Comparison of ENCODE assay signal across 18 cellular contexts in genomic region chr15:49507261-49507660, GRCh38.
A peak's percentile ranks its signal among the peaks of the same experiment; 100 is the strongest.
DNase-seq lines count a peak whose midpoint lies in the region; ATAC-seq and TF ChIP-seq lines count a peak whose summit lies in the region.
"Had no signal": no experiment of that assay in that cellular context is flagged by ENCODE, and none has a peak within 500 bp of the region (broad histone marks: within the 10 kb centered on the region; RNA-seq: fewer than 3 reads in every experiment).

No MANE protein-coding gene starts in this region.

- BruUV-seq in mammary epithelial cell (replicated peaks; lab: Mats Ljungman, UMichigan) (no TSS peak), MCF 10A (replicated peaks; lab: Mats Ljungman, UMichigan) (no TSS peak), PC-3 (replicated peaks; lab: Mats Ljungman, UMichigan) (no TSS peak)

- no peak overlapping the region for H3K4me3 ChIP-seq in mammary epithelial cell (replicated peaks in 1 of 3; ENCODE audit: insufficient read depth in 1 of 3, low read depth in 2 of 3, low read length in 3 of 3)
- H3K4me3 ChIP-seq in epithelial cell of esophagus (ENCODE audit: low read length) = no peak overlapping the region
- H3K4me3 ChIP-seq in PC-3 (ENCODE audit: low read length) = no peak overlapping the region
- H3K4me3 ChIP-seq: A549, BLaER1 had no signal

- H3K4me1 ChIP-seq in mammary epithelial cell (ENCODE audit: insufficient read depth, low read length) (peaks cover 9% of the 10 kb centered on the region), foreskin keratinocyte (peaks cover 16% of the 10 kb centered on the region), PC-3 (ENCODE audit: insufficient read depth, low read length) (no peaks in the 10 kb centered on the region)
- H3K4me1 ChIP-seq: A549, BLaER1 had no signal

- POLR2A ChIA-PET in MCF 10A (lab: Yijun Ruan, JAX) = interaction anchor here (0.6 kb wide), 1 partner anchor 12 kb away, joined by 3 read pairs; no protein-coding TSS in a partner anchor
- POLR2A ChIA-PET in PC-3 (lab: Charles Lee; ENCODE audit: unreplicated experiment) = no interaction called here

- ATAC-seq in foreskin keratinocyte (peak; percentile 47), GM21423 (IDR thresholded peaks at IDR 0.05; ENCODE audit: unreplicated experiment) (no peak), PC-3 (no peak), left ventricle myocardium superior (no peak)
- ATAC-seq: A549 had no signal

- no peaks in the 10 kb centered on the region for H3K27me3 Mint-ChIP-seq in MCF 10A (ENCODE audit: insufficient read depth, unreplicated experiment)
- H3K27me3 Mint-ChIP-seq: CD4-positive, alpha-beta memory T cell had no signal

- DNase-seq in mammary epithelial cell (peak; percentile 60), MCF 10A (ENCODE audit: unreplicated experiment) (no peak), epithelial cell of esophagus (ENCODE audit: low read depth) (peak; percentile 67), foreskin keratinocyte (peak; percentile 61 to 78), cerebellum (ENCODE audit: low spot score) (no peak), PC-3 (no peak), left ventricle myocardium superior (no peak)
- DNase-seq: AML-193; CD4-positive, alpha-beta memory T cell; DMS153; DMS79; GDM1; H9 had no signal

- H3K4me3 Mint-ChIP-seq in MCF 10A (ENCODE audit: unreplicated experiment) = no peak overlapping the region
- H3K4me3 Mint-ChIP-seq: CD14-positive monocyte; CD4-positive, alpha-beta memory T cell; H9 had no signal

- no peaks in the 10 kb centered on the region for H3K9me2 ChIP-seq in PC-3 (replicated peaks; ENCODE audit: low read length)

- WGBS in mammary epithelial cell (ENCODE audit: low coverage, missing lambda C conversion rate) = 26% methylated on average over 3 of the region's 3 CpGs

- H3K27ac ChIP-seq in mammary epithelial cell (ENCODE audit: insufficient read depth, low read depth, low read length) = no peak overlapping the region
- no peak overlapping the region for H3K27ac ChIP-seq in foreskin keratinocyte
- H3K27ac ChIP-seq in PC-3 (ENCODE audit: low read length) = no peak overlapping the region
- H3K27ac ChIP-seq: 22Rv1, A549, BLaER1 had no signal

- H4K20me1 ChIP-seq in mammary epithelial cell (ENCODE audit: insufficient read depth, low read length) (no peaks in the 10 kb centered on the region), PC-3 (ENCODE audit: low read length) (no peaks in the 10 kb centered on the region)
- H4K20me1 ChIP-seq: BLaER1 had no signal

- in situ Hi-C loops in mammary epithelial cell (cut with MboI; ENCODE audit: low sequenced_read_pairs in 2 of 2) = no loop called here

- H3K4me2 ChIP-seq in mammary epithelial cell (ENCODE audit: insufficient read depth, low read depth, low read length) (peak overlapping the region; percentile 51), PC-3 (ENCODE audit: low read length) (no peak overlapping the region)
- H3K4me2 ChIP-seq: A549, BLaER1 had no signal

- no peaks in the 10 kb centered on the region for H3K36me3 Mint-ChIP-seq in MCF 10A (ENCODE audit: insufficient read depth, unreplicated experiment)
- H3K36me3 Mint-ChIP-seq: CD4-positive, alpha-beta memory T cell had no signal

- H3K27ac Mint-ChIP-seq in MCF 10A (ENCODE audit: low read depth, unreplicated experiment) = no peak overlapping the region
- H3K27ac Mint-ChIP-seq: CD14-positive monocyte; CD4-positive, alpha-beta memory T cell; H9 had no signal

- TF ChIP-seq CTCF in mammary epithelial cell (conservative IDR thresholded peaks at IDR 0.05 in 1 of 2, IDR thresholded peaks at IDR 0.05 in 1 of 2; ENCODE audit: extremely low read depth in 1 of 2, insufficient read depth in 1 of 2, low read depth in 1 of 2, low read length in 2 of 2) (no peak), MCF 10A (IDR thresholded peaks at IDR 0.05; ENCODE audit: unreplicated experiment) (no peak), epithelial cell of esophagus (IDR thresholded peaks at IDR 0.05; ENCODE audit: insufficient read depth, low read depth, low read length, missing control alignments) (no peak), foreskin keratinocyte (conservative IDR thresholded peaks at IDR 0.05) (no peak), PC-3 (conservative IDR thresholded peaks at IDR 0.05; ENCODE audit: low read depth, low read length) (no peak)

- H3K9ac ChIP-seq in mammary epithelial cell (ENCODE audit: insufficient read depth, low read length) = no peak overlapping the region
- no peak overlapping the region for H3K9ac ChIP-seq in PC-3 (ENCODE audit: low read length)
- H3K9ac ChIP-seq: BLaER1 had no signal

- H3K36me3 ChIP-seq in mammary epithelial cell (ENCODE audit: insufficient read depth, low read length) = no peaks in the 10 kb centered on the region
- no peaks in the 10 kb centered on the region for H3K36me3 ChIP-seq in PC-3 (ENCODE audit: low read depth, low read length)
- H3K36me3 ChIP-seq: BLaER1 had no signal

- intact Hi-C loops in mammary epithelial cell (cut with micrococcal nuclease) = no loop called here
- intact Hi-C loops in MCF 10A (cut with micrococcal nuclease) = no loop called here
- intact Hi-C loops in PC-3 (cut with micrococcal nuclease) = no loop called here
- intact Hi-C loops in left ventricle myocardium superior (cut with micrococcal nuclease) = no loop called here

- dilution Hi-C loops in mammary epithelial cell (cut with HindIII; ENCODE audit: low sequenced_read_pairs) = no loop called here

- CTCF ChIA-PET in mammary epithelial cell (lab: Charles Lee; ENCODE audit: low non-redundant PET) = interaction anchor here (0.5 kb wide), 1 partner anchor 85 kb away, joined by 3 read pairs; the partner anchor contains the start of gene FGF7
- CTCF ChIA-PET in MCF 10A (lab: Yijun Ruan, JAX) = no interaction called here
- CTCF ChIA-PET in PC-3 (lab: Charles Lee) = no interaction called here

- H3K9me3 Mint-ChIP-seq in MCF 10A (ENCODE audit: unreplicated experiment) = peaks cover 5% of the 10 kb centered on the region

- H3K79me2 ChIP-seq in mammary epithelial cell (ENCODE audit: insufficient read depth, low read length) (no peaks in the 10 kb centered on the region), PC-3 (ENCODE audit: low read length) (no peaks in the 10 kb centered on the region)

- H3K9me3 ChIP-seq in mammary epithelial cell (replicated peaks; ENCODE audit: insufficient read depth, low read length) (no peaks in the 10 kb centered on the region), PC-3 (ENCODE audit: low read length) (no peaks in the 10 kb centered on the region)
- H3K9me3 ChIP-seq: A549 had no signal

- H3F3A ChIP-seq in PC-3 (ENCODE audit: low read length, unreplicated experiment) = no peaks in the 10 kb centered on the region

- H2AFZ ChIP-seq in mammary epithelial cell (ENCODE audit: low read depth, low read length) (peak overlapping the region; percentile 39), PC-3 (ENCODE audit: low read length) (no peak overlapping the region)

- peaks cover 10% of the 10 kb centered on the region for H3K4me1 Mint-ChIP-seq in MCF 10A (ENCODE audit: insufficient read depth, unreplicated experiment)
- H3K4me1 Mint-ChIP-seq: CD14-positive monocyte; CD4-positive, alpha-beta memory T cell; H9 had no signal

- H3K27me3 ChIP-seq in mammary epithelial cell (ENCODE audit: insufficient read depth, low read length) (no peaks in the 10 kb centered on the region), foreskin keratinocyte (no peaks in the 10 kb centered on the region), PC-3 (ENCODE audit: low read length) (no peaks in the 10 kb centered on the region)
- H3K27me3 ChIP-seq: BLaER1 had no signal

Comparison
In these comparisons a context has a peak if more than half of its experiments do, and no peak if none do; other contexts are left out.
1. DNase-seq: peak in mammary epithelial cell (single experiment), epithelial cell of esophagus (single experiment) and foreskin keratinocyte (2 of 2); none in MCF 10A (single experiment), cerebellum (single experiment), PC-3 (single experiment) and left ventricle myocardium superior (single experiment).